ENCODE assay signal across 8 cellular contexts in the genomic region with DNA sequence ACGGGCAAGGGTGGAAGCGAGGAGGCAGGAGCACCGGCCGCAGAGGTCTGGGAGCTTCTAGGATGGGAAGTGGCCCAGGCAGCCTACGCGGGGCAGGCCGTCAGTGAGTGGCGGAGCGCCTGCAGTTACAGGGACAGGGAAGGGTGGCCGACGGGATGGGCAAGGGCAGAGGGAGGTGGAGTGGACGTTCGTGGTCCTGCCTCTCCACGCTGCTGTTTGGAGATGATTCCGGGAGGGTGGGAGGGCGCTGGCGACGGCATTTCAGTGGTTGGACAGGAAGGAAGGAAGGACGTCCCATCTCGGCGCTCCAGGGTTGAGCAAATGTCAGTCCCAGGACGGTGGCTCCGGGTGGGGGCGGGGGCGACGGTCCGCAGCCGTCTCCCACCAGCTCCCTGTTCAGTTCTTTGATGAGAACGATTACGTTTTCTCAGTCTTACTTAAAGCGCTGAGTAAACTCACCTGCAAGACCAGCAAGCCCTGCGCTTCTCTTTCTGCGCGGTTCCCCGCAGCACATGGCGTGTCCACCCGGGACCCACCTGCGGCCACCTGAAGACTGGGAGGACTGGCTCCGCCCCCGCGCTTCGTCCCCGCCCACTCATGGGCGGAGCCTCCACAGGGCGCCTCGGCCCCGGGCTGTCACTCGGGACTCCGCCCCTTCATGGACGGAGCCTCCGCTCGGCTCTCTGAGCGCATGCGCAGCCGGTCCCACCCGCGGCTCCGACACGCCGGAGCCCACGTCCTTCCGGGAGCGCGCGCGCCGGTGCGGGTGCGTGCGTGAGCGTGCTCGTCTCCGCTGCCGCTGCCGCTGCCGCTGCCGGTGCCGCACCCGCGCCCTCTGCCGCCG. TPM values are rescaled to one million over a fixed set of nuclear protein-coding genes. Genes with fewer than 3 reads are reported as not detected.
DNase-seq lines count a peak whose midpoint lies in the region; ATAC-seq, FAIRE-seq and TF ChIP-seq lines count a peak whose summit lies in the region.

DNAJC5 (plus strand) TSS at position 769 of the 844 bp plus-strand sequence. CDS start 33,220 bp downstream, outside the sequence.

- no peaks in the 10 kb centered on the region for H3K9me3 ChIP-seq in HepG2 (ENCODE audit: low read length)

- TF ChIP-seq CTCF in C4-2B (conservative IDR thresholded peaks at IDR 0.05) (no peak), HepG2 (CRISPR knock-in tag; IDR thresholded peaks at IDR 0.05) (no peak)

- intact Hi-C loops in dendritic cell treated with granulocyte-macrophage colony-stimulating factor and Interleukin-4, amounts not matched to agents 40 ng/mL and 50 ng/mL, for 4 days (cut with micrococcal nuclease), result loop anchor here (1.0 to 5.0 kb wide), 3 partner anchors 22 to 357 kb away; partner anchors contain the start of genes PTK6 and TPD52L2
- intact Hi-C loops in HepG2 (cut with micrococcal nuclease; ENCODE audit: unreplicated experiment), result loop anchor here (2.0 kb wide), 1 partner anchor 30 kb away; the partner anchor contains the start of gene TPD52L2

- in situ Hi-C loops in HepG2 (cut with HindIII; ENCODE audit: extremely low pct_ligation_motif_present, low pct_unique_long_range_greater_than_20kb), result no loop called here

- POLR2A ChIA-PET in HepG2 (lab: Yijun Ruan, JAX), result interaction anchor here (0.7 to 4.7 kb wide), 8 partner anchors 10 to 294 kb away, joined by 3 to 71 read pairs (median 4); partner anchors contain the start of genes TPD52L2 and UCKL1

- peak; percentile 76 to 87 for TF ChIP-seq POLR2A in HepG2 (IDR thresholded peaks at IDR 0.05; ENCODE audit: insufficient read depth in 1 of 2, low read depth in 2 of 2, low read length in 2 of 2)

- FAIRE-seq in HepG2 (lab: Jason Lieb, UNC), result peak; percentile 87

- H3K4me1 Mint-ChIP-seq in dendritic cell treated with granulocyte-macrophage colony-stimulating factor and Interleukin-4, amounts not matched to agents 40 ng/mL and 50 ng/mL, for 4 days (ENCODE audit: low read depth), result peaks cover 58% of the 10 kb centered on the region

- peaks cover 72% of the 10 kb centered on the region for H3K36me3 Mint-ChIP-seq in dendritic cell treated with granulocyte-macrophage colony-stimulating factor and Interleukin-4, amounts not matched to agents 40 ng/mL and 50 ng/mL, for 4 days (ENCODE audit: low read depth)

- H3K36me3 ChIP-seq in HepG2 (replicated peaks in 1 of 2; ENCODE audit: control insufficient read depth in 1 of 2, insufficient read depth in 2 of 2, low read length in 2 of 2), result peaks cover 16 to 31% of the 10 kb centered on the region in 2 experiments

- peak within 1 kb of the TSS; percentile 73 to 82 (median 77) for H3K4me3 ChIP-seq in HepG2 (replicated peaks in 1 of 3; ENCODE audit: insufficient read depth in 1 of 3, low read depth in 2 of 3, low read length in 3 of 3)

- 0 out of 2 replicates have a peak, but pooled peaks have one; percentile 56 for TF ChIP-seq RAD21 in HepG2 (CRISPR knock-in tag; IDR thresholded peaks at IDR 0.05)

- peak within 1 kb of the TSS; percentile 93 for H3K27ac Mint-ChIP-seq in dendritic cell treated with granulocyte-macrophage colony-stimulating factor and Interleukin-4, amounts not matched to agents 40 ng/mL and 50 ng/mL, for 4 days

- peak within 1 kb of the TSS; percentile 76 for H3K9ac ChIP-seq in HepG2 (ENCODE audit: insufficient read depth, low read depth, low read length)

- peak within 1 kb of the TSS; percentile 96 for H3K4me2 ChIP-seq in HepG2 (ENCODE audit: low read depth, low read length)

- H2AFZ ChIP-seq in HepG2 (ENCODE audit: low read length), result no peak within 1 kb of the TSS

- H3K27ac ChIP-seq in C4-2B (peak within 1 kb of the TSS; percentile 85), HepG2 (ENCODE audit: extremely low read length, insufficient read depth, low read length) (peak within 1 kb of the TSS; percentile 60)

- peak within 1 kb of the TSS; percentile 79 for H3K4me3 Mint-ChIP-seq in dendritic cell treated with granulocyte-macrophage colony-stimulating factor and Interleukin-4, amounts not matched to agents 40 ng/mL and 50 ng/mL, for 4 days

- H3K4me1 ChIP-seq in HepG2 (ENCODE audit: insufficient read depth, low read length), result peaks cover 39% of the 10 kb centered on the region

- 6% methylated on average over 57 of the region's 82 CpGs for WGBS in HepG2 (ENCODE audit: low lambda C conversion rate)

- peaks cover 38% of the 10 kb centered on the region for H3K79me2 ChIP-seq in HepG2 (ENCODE audit: insufficient read depth, low read length)

- H4K20me1 ChIP-seq in HepG2 (ENCODE audit: insufficient read depth, low read length), result peaks cover 28% of the 10 kb centered on the region; the same call in 1 of the 2 replicates

- no peaks in the 10 kb centered on the region for H3K9me3 Mint-ChIP-seq in dendritic cell treated with granulocyte-macrophage colony-stimulating factor and Interleukin-4, amounts not matched to agents 40 ng/mL and 50 ng/mL, for 4 days

- CTCF ChIA-PET in HepG2 (lab: Yijun Ruan, JAX; ENCODE audit: low intra/inter-chr PET ratio, low total read pairs), result no interaction called here

- peak in 1 of 2 experiments; percentile 49; a peak in 1 of 4 replicates for TF ChIP-seq EP300 in HepG2 (IDR thresholded peaks at IDR 0.05; ENCODE audit: low read depth in 2 of 2, low read length in 2 of 2)
- no peak for TF ChIP-seq EP300 in HepG2 (CRISPR knock-in tag; IDR thresholded peaks at IDR 0.05; ENCODE audit: borderline replicate concordance)

- DNase-seq in NCI-H774 (lab: John Stamatoyannopoulos, UW) (peak; percentile 90), HepG2 (ENCODE audit: low spot score) (peak; percentile 95)
- peak; percentile 94 to 95 for DNase-seq in activated CD4-positive, alpha-beta T cell treated with anti-CD3 and anti-CD28 coated beads, Interleukin-2, amount 50 U/mL, for 48 hours
- peak; percentile 95 for DNase-seq in stimulated activated CD4-positive, alpha-beta T cell treated with anti-CD3 and anti-CD28 coated beads, Interleukin-2, amount 100 ng/mL, for 4 hours (ENCODE audit: low read depth)

- BruUV-seq in HepG2 (replicated peaks; lab: Mats Ljungman, UMichigan), result no TSS peak

- H3K27me3 ChIP-seq in HepG2 (ENCODE audit: control insufficient read depth in 1 of 2, insufficient read depth in 2 of 2, low read length in 2 of 2), result no peaks in the 10 kb centered on the region; a peak in 1 of 5 replicates

- ATAC-seq in GM19395 (IDR thresholded peaks at IDR 0.05; ENCODE audit: unreplicated experiment) (peak; percentile 72), HG03558 (IDR thresholded peaks at IDR 0.05; ENCODE audit: extremely low read depth, unreplicated experiment) (peak; percentile 64), HepG2 (peak; percentile 82)

- H3K27me3 Mint-ChIP-seq in dendritic cell treated with granulocyte-macrophage colony-stimulating factor and Interleukin-4, amounts not matched to agents 40 ng/mL and 50 ng/mL, for 4 days, result no peaks in the 10 kb centered on the region

TF ChIP-seq in HepG2, 621 proteins besides CTCF, POLR2A, EP300 and RAD21 (continues in another document):
- TF ChIP-seq ZNF605 (CRISPR knock-in tag; IDR thresholded peaks at IDR 0.05), result peak; percentile 91
- TF ChIP-seq KLF6 (CRISPR knock-in tag; IDR thresholded peaks at IDR 0.05), result peak; percentile 83
- peak; percentile 48; the same call in 1 of the 2 replicates for TF ChIP-seq TFDP1 (CRISPR knock-in tag; IDR thresholded peaks at IDR 0.05; ENCODE audit: borderline replicate concordance)
- peak; percentile 42; the same call in 1 of the 2 replicates for TF ChIP-seq NR2C2 (CRISPR knock-in tag; IDR thresholded peaks at IDR 0.05; ENCODE audit: borderline replicate concordance)
- TF ChIP-seq ZNF446 (CRISPR knock-in tag; IDR thresholded peaks at IDR 0.05), result peak; percentile 70; the same call in 1 of the 2 replicates
- TF ChIP-seq STAG1 (CRISPR knock-in tag; IDR thresholded peaks at IDR 0.05), result no peak
- TF ChIP-seq, protein P1, sequence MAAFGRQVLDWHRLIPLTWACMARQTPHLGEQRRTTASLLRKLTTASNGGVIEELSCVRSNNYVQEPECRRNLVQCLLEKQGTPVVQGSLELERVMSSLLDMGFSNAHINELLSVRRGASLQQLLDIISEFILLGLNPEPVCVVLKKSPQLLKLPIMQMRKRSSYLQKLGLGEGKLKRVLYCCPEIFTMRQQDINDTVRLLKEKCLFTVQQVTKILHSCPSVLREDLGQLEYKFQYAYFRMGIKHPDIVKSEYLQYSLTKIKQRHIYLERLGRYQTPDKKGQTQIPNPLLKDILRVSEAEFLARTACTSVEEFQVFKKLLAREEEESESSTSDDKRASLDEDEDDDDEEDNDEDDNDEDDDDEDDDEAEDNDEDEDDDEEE (CRISPR knock-in tag; IDR thresholded peaks at IDR 0.05), result peak; percentile 96

RNA-seq across cellular contexts. Expression of gene DNAJC5, which starts in this region (rescaled TPM):
- total RNA-seq in HepG2 (2016; rRNA removed; fragmentation: Illumina TruSeq; extraction: Trizol), result 54.3 and 64.5 TPM in 2 replicates
- 11.9 and 12.0 TPM in 2 replicates for total RNA-seq in HepG2 (2016; cell fraction: cytosol; rRNA removed; fragmentation: Illumina TruSeq; extraction: Trizol; ENCODE audit: low read depth)
- total RNA-seq in HepG2 (2016; cell fraction: insoluble cytoplasmic fraction; rRNA removed; fragmentation: Illumina TruSeq; extraction: Trizol), result 48.4 and 65.4 TPM in 2 replicates
- 20.9 and 21.3 TPM in 2 replicates for total RNA-seq in HepG2 (2016; cell fraction: membrane; rRNA removed; fragmentation: Illumina TruSeq; extraction: Trizol)
- 36.9 and 44.3 TPM in 2 replicates for total RNA-seq in HepG2 (2016; cell fraction: nucleus; rRNA removed; fragmentation: Illumina TruSeq; extraction: Trizol)
- 42.8 and 51.8 TPM in 2 replicates for polyA plus RNA-seq in HepG2 (2011; rRNA removed)
- 50.7 and 53.5 TPM in 2 replicates for polyA plus RNA-seq in HepG2 (2011; cell fraction: cytosol; rRNA removed)
- 53.1 and 56.7 TPM in 2 replicates for polyA plus RNA-seq in HepG2 (2011; cell fraction: nucleus; rRNA removed)
- polyA plus RNA-seq in HepG2 (2012), result 35.9 and 42.1 TPM in 2 replicates
- 6.9 and 7.7 TPM in 2 replicates for polyA plus RNA-seq in HepG2 (2016; cell fraction: cytosol; fragmentation: Illumina TruSeq; extraction: Trizol; ENCODE audit: low read depth)
- polyA plus RNA-seq in HepG2 (2016; cell fraction: insoluble cytoplasmic fraction; fragmentation: Illumina TruSeq; extraction: Trizol; ENCODE audit: low read depth), result 37.7 and 43.6 TPM in 2 replicates
- 11.5 and 11.7 TPM in 2 replicates for polyA plus RNA-seq in HepG2 (2016; cell fraction: membrane; fragmentation: Illumina TruSeq; extraction: Trizol; ENCODE audit: low read depth)
- 52.1 and 53.7 TPM in 2 replicates for polyA plus RNA-seq in HepG2 (2016; cell fraction: nucleus; fragmentation: Illumina TruSeq; extraction: Trizol; ENCODE audit: insufficient read depth, low read depth)
- 45.9 and 137 TPM in 2 replicates for polyA minus RNA-seq in HepG2 (2011; rRNA and poly(A)+ RNA removed; ENCODE audit: low replicate concordance)
- polyA minus RNA-seq in HepG2 (2011; cell fraction: cytosol; rRNA and poly(A)+ RNA removed), result 49.8 and 50.2 TPM in 2 replicates
- polyA minus RNA-seq in HepG2 (2011; cell fraction: nucleus; rRNA and poly(A)+ RNA removed), result 27.8 and 28.3 TPM in 2 replicates

Comparison
In these comparisons a context has a peak if more than half of its experiments do, and no peak if none do; other contexts are left out.
1. Peak in every context shown above with its lines: DNase-seq, ATAC-seq, H3K4me3 ChIP-seq and H3K27ac ChIP-seq.